ENCODE assay signal across 16 cellular contexts in the genomic region with DNA sequence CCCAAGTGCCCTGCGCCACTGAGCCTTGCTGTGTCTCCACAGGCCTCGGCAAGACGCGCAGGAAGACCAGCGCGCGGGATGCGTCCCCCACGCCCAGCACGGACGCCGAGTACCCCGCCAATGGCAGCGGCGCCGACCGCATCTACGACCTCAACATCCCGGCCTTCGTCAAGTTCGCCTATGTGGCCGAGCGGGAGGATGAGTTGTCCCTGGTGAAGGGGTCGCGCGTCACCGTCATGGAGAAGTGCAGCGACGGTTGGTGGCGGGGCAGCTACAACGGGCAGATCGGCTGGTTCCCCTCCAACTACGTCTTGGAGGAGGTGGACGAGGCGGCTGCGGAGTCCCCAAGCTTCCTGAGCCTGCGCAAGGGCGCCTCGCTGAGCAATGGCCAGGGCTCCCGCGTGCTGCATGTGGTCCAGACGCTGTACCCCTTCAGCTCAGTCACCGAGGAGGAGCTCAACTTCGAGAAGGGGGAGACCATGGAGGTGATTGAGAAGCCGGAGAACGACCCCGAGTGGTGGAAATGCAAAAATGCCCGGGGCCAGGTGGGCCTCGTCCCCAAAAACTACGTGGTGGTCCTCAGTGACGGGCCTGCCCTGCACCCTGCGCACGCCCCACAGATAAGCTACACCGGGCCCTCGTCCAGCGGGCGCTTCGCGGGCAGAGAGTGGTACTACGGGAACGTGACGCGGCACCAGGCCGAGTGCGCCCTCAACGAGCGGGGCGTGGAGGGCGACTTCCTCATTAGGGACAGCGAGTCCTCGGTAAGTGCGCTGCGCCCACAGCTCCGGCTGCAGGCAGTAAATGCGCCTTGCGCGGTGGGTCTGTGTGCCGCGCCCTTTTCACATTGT.
DNase-seq lines count a peak whose midpoint lies in the region; ATAC-seq and TF ChIP-seq lines count a peak whose summit lies in the region.
"Had no signal": no experiment of that assay in that cellular context is flagged by ENCODE, and none has a peak within 500 bp of the region (broad histone marks: within the 10 kb centered on the region; RNA-seq: fewer than 3 reads in every experiment).

No MANE protein-coding gene starts in this region.

- H3K36me3 Mint-ChIP-seq in MCF 10A (ENCODE audit: insufficient read depth, unreplicated experiment) (peaks cover 7% of the 10 kb centered on the region), neural progenitor cell (peaks cover 80% of the 10 kb centered on the region)
- peaks cover 97% of the 10 kb centered on the region for H3K36me3 Mint-ChIP-seq in activated T-helper 17 cell treated with anti-CD3 and anti-CD28 coated beads, Interleukin-2, amount 50 U/mL, for 72 hours (ENCODE audit: low read depth)

- H3K27ac ChIP-seq in mammary epithelial cell (ENCODE audit: insufficient read depth, low read depth, low read length) (no peak overlapping the region), neural progenitor cell (no peak overlapping the region)
- H3K27ac ChIP-seq: SJSA1 had no signal

- H3K4me3 Mint-ChIP-seq in MCF 10A (ENCODE audit: unreplicated experiment) (no peak overlapping the region), neural progenitor cell (no peak overlapping the region)
- H3K4me3 Mint-ChIP-seq in activated T-helper 17 cell treated with anti-CD3 and anti-CD28 coated beads, Interleukin-2, amount 50 U/mL, for 72 hours: no peak overlapping the region
- H3K4me3 Mint-ChIP-seq: CD4-positive, CD25-positive, alpha-beta regulatory T cell had no signal

- H4K20me1 ChIP-seq in mammary epithelial cell (ENCODE audit: insufficient read depth, low read length) (no peaks in the 10 kb centered on the region), neural progenitor cell (ENCODE audit: low read depth) (peaks cover 42% of the 10 kb centered on the region)

- BruUV-seq in mammary epithelial cell (replicated peaks; lab: Mats Ljungman, UMichigan) (TSS peak; percentile 29), MCF 10A (replicated peaks; lab: Mats Ljungman, UMichigan) (no TSS peak)

- in situ Hi-C loops in mammary epithelial cell (cut with MboI; ENCODE audit: low sequenced_read_pairs in 2 of 2): no loop called here

- H3K36me3 ChIP-seq in mammary epithelial cell (ENCODE audit: insufficient read depth, low read length) (peaks cover 2% of the 10 kb centered on the region), neural progenitor cell (no peaks in the 10 kb centered on the region)

- WGBS in mammary epithelial cell (ENCODE audit: low coverage, missing lambda C conversion rate): 99% methylated on average over 35 of the region's 79 CpGs

- dilution Hi-C loops in mammary epithelial cell (cut with HindIII; ENCODE audit: low sequenced_read_pairs): no loop called here

- H3K4me1 Mint-ChIP-seq in MCF 10A (ENCODE audit: insufficient read depth, unreplicated experiment): peaks cover 6% of the 10 kb centered on the region
- peaks cover 73% of the 10 kb centered on the region for H3K4me1 Mint-ChIP-seq in activated T-helper 17 cell treated with anti-CD3 and anti-CD28 coated beads, Interleukin-2, amount 50 U/mL, for 72 hours
- H3K4me1 Mint-ChIP-seq in neural progenitor cell: peaks cover 28% of the 10 kb centered on the region

- H3K27ac Mint-ChIP-seq in MCF 10A (ENCODE audit: low read depth, unreplicated experiment) (no peak overlapping the region), neural progenitor cell (peak overlapping the region; percentile 58)
- H3K27ac Mint-ChIP-seq in activated T-helper 17 cell treated with anti-CD3 and anti-CD28 coated beads, Interleukin-2, amount 50 U/mL, for 72 hours: peak overlapping the region; percentile 76

- H3K27me3 ChIP-seq in mammary epithelial cell (ENCODE audit: insufficient read depth, low read length): no peaks in the 10 kb centered on the region
- no peaks in the 10 kb centered on the region for H3K27me3 ChIP-seq in neural progenitor cell
- H3K27me3 ChIP-seq: SJSA1 had no signal

- H3K9me3 Mint-ChIP-seq in MCF 10A (ENCODE audit: unreplicated experiment) (no peaks in the 10 kb centered on the region), neural progenitor cell (peaks cover 31% of the 10 kb centered on the region)
- H3K9me3 Mint-ChIP-seq in activated T-helper 17 cell treated with anti-CD3 and anti-CD28 coated beads, Interleukin-2, amount 50 U/mL, for 72 hours: no peaks in the 10 kb centered on the region

- H3F3A ChIP-seq in neural progenitor cell (ENCODE audit: low read depth): no peaks in the 10 kb centered on the region

- H3K27me3 Mint-ChIP-seq in MCF 10A (ENCODE audit: insufficient read depth, unreplicated experiment) (no peaks in the 10 kb centered on the region), neural progenitor cell (ENCODE audit: insufficient read depth, low read depth) (peaks cover 4% of the 10 kb centered on the region)
- H3K27me3 Mint-ChIP-seq in activated T-helper 17 cell treated with anti-CD3 and anti-CD28 coated beads, Interleukin-2, amount 50 U/mL, for 72 hours: no peaks in the 10 kb centered on the region
- H3K27me3 Mint-ChIP-seq: CD4-positive, CD25-positive, alpha-beta regulatory T cell had no signal

- ATAC-seq in activated T-helper 17 cell treated with anti-CD3 and anti-CD28 coated beads, Interleukin-2, amount 50 U/mL, for 72 hours (replicated peaks): no peak
- no peak for ATAC-seq in GM18858 (IDR thresholded peaks at IDR 0.05; ENCODE audit: unreplicated experiment)
- ATAC-seq in GM21447 (IDR thresholded peaks at IDR 0.05; ENCODE audit: unreplicated experiment): no peak

- DNase-seq in mammary epithelial cell (no peak), MCF 10A (ENCODE audit: unreplicated experiment) (no peak), neural progenitor cell (ENCODE audit: low spot score) (no peak)
- no peak for DNase-seq in activated effector memory CD4-positive, alpha-beta T cell treated with anti-CD3 and anti-CD28 coated beads, Interleukin-2, amount 50 U/mL, for 16 hours
- DNase-seq: ACHN; CD4-positive, CD25-positive, alpha-beta regulatory T cell; H7; MM.1S; NCI-H2029 treated with DMSO at 0.1 percent for 48 hours; NCI-H526 treated with DMSO at 0.1 percent for 48 hours; NK-92 treated with Interleukin-12 subunit alpha and Interleukin-12 subunit beta, amount 100 ng/mL, for 24 hours; OCI-M1 had no signal

- H3K79me2 ChIP-seq in mammary epithelial cell (ENCODE audit: insufficient read depth, low read length) (peaks cover 73% of the 10 kb centered on the region), neural progenitor cell (ENCODE audit: low read depth) (peaks cover 36% of the 10 kb centered on the region)

- intact Hi-C loops in mammary epithelial cell (cut with micrococcal nuclease) (no loop called here), MCF 10A (cut with micrococcal nuclease) (no loop called here)

- POLR2A ChIA-PET in MCF 10A (lab: Yijun Ruan, JAX): no interaction called here

- H2AFZ ChIP-seq in mammary epithelial cell (ENCODE audit: low read depth, low read length): no peak overlapping the region
- no peak overlapping the region for H2AFZ ChIP-seq in neural progenitor cell (replicated peaks)

- peaks cover 8% of the 10 kb centered on the region for H3K9me3 ChIP-seq in mammary epithelial cell (replicated peaks; ENCODE audit: insufficient read depth, low read length)
- H3K9me3 ChIP-seq in neural progenitor cell (ENCODE audit: low read depth): no peaks in the 10 kb centered on the region
- H3K9me3 ChIP-seq: SJSA1 had no signal

- H3K4me3 ChIP-seq in mammary epithelial cell (replicated peaks in 1 of 3; ENCODE audit: insufficient read depth in 1 of 3, low read depth in 2 of 3, low read length in 3 of 3): no peak overlapping the region
- no peak overlapping the region for H3K4me3 ChIP-seq in neural progenitor cell
- H3K4me3 ChIP-seq: SJSA1 had no signal

- no peak overlapping the region for H3K4me2 ChIP-seq in mammary epithelial cell (ENCODE audit: insufficient read depth, low read depth, low read length)
- H3K4me2 ChIP-seq in neural progenitor cell: no peak overlapping the region

- CTCF ChIA-PET in mammary epithelial cell (lab: Charles Lee; ENCODE audit: low non-redundant PET) (no interaction called here), MCF 10A (lab: Yijun Ruan, JAX) (no interaction called here)

- H3K9ac ChIP-seq in mammary epithelial cell (ENCODE audit: insufficient read depth, low read length) (no peak overlapping the region), neural progenitor cell (no peak overlapping the region)

- H3K4me1 ChIP-seq in mammary epithelial cell (ENCODE audit: insufficient read depth, low read length) (peaks cover 3% of the 10 kb centered on the region), neural progenitor cell (peaks cover 5% of the 10 kb centered on the region)
- H3K4me1 ChIP-seq: SJSA1 had no signal

- TF ChIP-seq CTCF in mammary epithelial cell (conservative IDR thresholded peaks at IDR 0.05 in 1 of 2, IDR thresholded peaks at IDR 0.05 in 1 of 2; ENCODE audit: extremely low read depth in 1 of 2, insufficient read depth in 1 of 2, low read depth in 1 of 2, low read length in 2 of 2) (no peak), MCF 10A (IDR thresholded peaks at IDR 0.05; ENCODE audit: unreplicated experiment) (no peak), neural progenitor cell (IDR thresholded peaks at IDR 0.05) (no peak)
